ENCODE assay signal across 37 cellular contexts in the genomic region with DNA sequence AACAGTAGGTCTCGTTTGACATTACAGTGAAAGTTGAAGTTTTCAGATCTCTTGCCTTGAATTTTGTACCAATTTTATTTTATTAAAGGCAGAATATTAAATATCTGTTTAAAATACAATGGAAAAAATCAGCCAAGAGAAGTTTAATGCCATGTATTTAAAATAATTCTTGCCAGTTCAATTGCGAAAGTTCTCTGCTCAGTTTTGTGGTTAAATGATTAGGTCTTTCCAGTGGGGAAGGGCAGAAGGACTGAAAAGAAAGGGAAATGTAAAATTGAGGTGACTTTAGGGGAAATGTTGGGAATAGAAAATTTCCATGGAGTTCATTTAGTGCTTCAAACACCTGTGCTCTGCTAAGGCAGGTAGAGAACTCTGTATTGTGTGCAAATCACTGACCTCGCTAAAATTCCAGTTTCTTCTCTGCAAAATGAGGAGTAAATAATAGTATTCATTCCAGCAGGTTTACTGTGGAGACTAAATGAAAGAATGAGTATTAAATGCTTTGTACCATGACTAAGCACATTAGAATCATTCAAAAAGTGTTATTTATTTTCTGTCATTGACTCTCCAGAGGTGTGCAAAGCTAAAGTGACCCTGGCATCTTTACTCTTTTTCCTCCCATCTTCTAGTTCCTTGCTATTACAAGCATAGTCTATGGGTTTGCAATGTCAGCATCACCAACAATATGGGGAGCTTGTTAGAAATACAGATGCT.
DNase-seq lines count a peak whose midpoint lies in the region; ATAC-seq, FAIRE-seq and TF ChIP-seq lines count a peak whose summit lies in the region.
"Had no signal": no experiment of that assay in that cellular context is flagged by ENCODE, and none has a peak within 500 bp of the region (broad histone marks: within the 10 kb centered on the region; RNA-seq: fewer than 3 reads in every experiment).

No MANE protein-coding gene starts in this region.

- TF ChIP-seq RAD21 in A549 (conservative IDR thresholded peaks at IDR 0.05 in 1 of 2, IDR thresholded peaks at IDR 0.05 in 1 of 2) = no peak

- no peaks in the 10 kb centered on the region for H3K79me2 ChIP-seq in GM23248 (ENCODE audit: insufficient read depth)

- H3K9me2 ChIP-seq in GM23248 (ENCODE audit: insufficient read depth) = no peaks in the 10 kb centered on the region

- H2AFZ ChIP-seq in GM23248 = no peak overlapping the region

- no peak for TF ChIP-seq CTCF in A549 (IDR thresholded peaks at IDR 0.05)
- no peak for TF ChIP-seq CTCF in fibroblast of pulmonary artery (IDR thresholded peaks at IDR 0.05; ENCODE audit: low read length, missing control alignments)
- no peak for TF ChIP-seq CTCF in pancreas (IDR thresholded peaks at IDR 0.05)

- no peak for TF ChIP-seq POLR2A in A549 (IDR thresholded peaks at IDR 0.05; ENCODE audit: low read length)
- TF ChIP-seq POLR2A in GM12892 (IDR thresholded peaks at IDR 0.05; ENCODE audit: low read depth, low read length) = no peak

- H3K4me2 ChIP-seq in A549 = no peak overlapping the region
- peak overlapping the region; percentile 66 for H3K4me2 ChIP-seq in GM23248 (ENCODE audit: unreplicated experiment)
- H3K4me2 ChIP-seq: BLaER1 had no signal

- FAIRE-seq in A549 (lab: Jason Lieb, UNC) (no peak), GM12892 (lab: Jason Lieb, UNC) (no peak), pancreas (lab: Jason Lieb, UNC) (no peak)
- FAIRE-seq: A204.1, frontal cortex had no signal

- POLR2A ChIA-PET in A549 (lab: Yijun Ruan, JAX) = no interaction called here

- H3F3A ChIP-seq in GM23248 (ENCODE audit: insufficient read depth) = peaks cover 11% of the 10 kb centered on the region; the same call in 1 of the 2 replicates

- H3K27me3 ChIP-seq in GM23248 (replicated peaks; ENCODE audit: insufficient read depth) = no peaks in the 10 kb centered on the region
- H3K27me3 ChIP-seq in adipocyte (replicated peaks; ENCODE audit: control insufficient read depth, insufficient read depth, low read length) = no peaks in the 10 kb centered on the region
- H3K27me3 ChIP-seq in pancreas = no peaks in the 10 kb centered on the region
- H3K27me3 ChIP-seq: BLaER1, cardiac muscle cell, heart right ventricle, uterus had no signal

- WGBS in A549 (ENCODE audit: missing lambda C conversion rate) = 78% methylated on average over 3 of the region's 3 CpGs
- 77 to 81% methylated on average over 3 of the region's 3 CpGs for WGBS in GM23248 (ENCODE audit: low coverage in 1 of 2, low lambda C conversion rate in 2 of 2, missing lambda C conversion rate in 2 of 2), 2 experiments
- 77 to 96% methylated on average over 3 of the region's 3 CpGs for WGBS in pancreas, 2 donors

- no peak overlapping the region for H3K9ac ChIP-seq in GM23248
- no peak overlapping the region for H3K9ac ChIP-seq in adipocyte (ENCODE audit: low read length)
- H3K9ac ChIP-seq: BLaER1 had no signal

- H3K4me3 ChIP-seq in A549 (no peak overlapping the region), GM23248 (no peak overlapping the region), adipocyte (ENCODE audit: low read length) (no peak overlapping the region), fibroblast of pulmonary artery (replicated peaks; ENCODE audit: low read depth, low read length) (no peak overlapping the region), pancreas (no peak overlapping the region)
- H3K4me3 ChIP-seq: BLaER1, cardiac muscle cell, coronary artery, heart right ventricle, lower lobe of right lung, uterus had no signal

- no peaks in the 10 kb centered on the region for H3K36me3 ChIP-seq in GM23248 (ENCODE audit: low read depth)
- no peaks in the 10 kb centered on the region for H3K36me3 ChIP-seq in adipocyte (ENCODE audit: control insufficient read depth, insufficient read depth, low read length, severe bottlenecking)
- no peaks in the 10 kb centered on the region for H3K36me3 ChIP-seq in pancreas
- H3K36me3 ChIP-seq: BLaER1, cardiac muscle cell, heart right ventricle, lower lobe of right lung, uterus, WERI-Rb-1 had no signal

- no peaks in the 10 kb centered on the region for H4K20me1 ChIP-seq in GM23248 (ENCODE audit: insufficient read depth)
- H4K20me1 ChIP-seq: BLaER1 had no signal

- H3K27ac ChIP-seq in A549 (no peak overlapping the region), GM23248 (0 out of 2 replicates have a peak overlapping the region, but pooled peaks have one; percentile 5), pancreas (no peak overlapping the region)
- H3K27ac ChIP-seq: BLaER1, cardiac muscle cell, coronary artery, heart right ventricle, lower lobe of right lung, uterus, WERI-Rb-1 had no signal

- H3K4me1 ChIP-seq in A549 (0 out of 3 replicates have a peak, but pooled peaks cover 6% of the 10 kb centered on the region), GM23248 (ENCODE audit: insufficient read depth) (peaks cover 11% of the 10 kb centered on the region), adipocyte (ENCODE audit: control insufficient read depth, insufficient read depth, low read length) (peaks cover 26% of the 10 kb centered on the region), pancreas (no peaks in the 10 kb centered on the region)
- H3K4me1 ChIP-seq: BLaER1, lower lobe of right lung, uterus had no signal

- no peak for ATAC-seq in A549
- ATAC-seq in GM21619 (IDR thresholded peaks at IDR 0.05; ENCODE audit: unreplicated experiment) = no peak
- ATAC-seq in pancreas = no peak
- no peak for ATAC-seq in left colon
- ATAC-seq: heart right ventricle; lower lobe of right lung; natural killer cell treated with Interleukin-12 subunit alpha and Interleukin-12 subunit beta and Interleukin-15 and Interleukin-18, amount 100 ng/mL, for 72 hours; Panc1; stimulated activated naive CD8-positive, alpha-beta T cell treated with anti-CD3 and anti-CD28 coated beads, Interleukin-15, amount 100 ng/mL, for 72 hours had no signal

- intact Hi-C loops in pancreas (cut with DNase I) = no loop called here
- intact Hi-C loops in left colon (cut with DNase I, micrococcal nuclease) = no loop called here

- TF ChIP-seq EP300 in A549 (IDR thresholded peaks at IDR 0.05) = no peak

- CTCF ChIA-PET in A549 (lab: Yijun Ruan, JAX) = no interaction called here

- in situ Hi-C loops in GM23248 (cut with MboI) = no loop called here

- H3K9me3 ChIP-seq in A549 (no peaks in the 10 kb centered on the region; the same call in 2 of the 3 replicates), GM23248 (ENCODE audit: low read depth) (no peaks in the 10 kb centered on the region), adipocyte (ENCODE audit: control insufficient read depth, low read length) (peaks cover 5% of the 10 kb centered on the region), pancreas (no peaks in the 10 kb centered on the region)

- DNase-seq in A549 (ENCODE audit: low read depth in 1 of 2, low spot score in 1 of 2) = no peak
- DNase-seq in GM23248 = peak; percentile 62
- peak; percentile 50 for DNase-seq in adipocyte (ENCODE audit: low read depth)
- peak; percentile 42 for DNase-seq in fibroblast of pulmonary artery (ENCODE audit: low read depth)
- DNase-seq in GM12892 (ENCODE audit: insufficient read length) = no peak
- no peak for DNase-seq in pancreas
- DNase-seq in left colon = no peak
- DNase-seq: activated CD4-positive, alpha-beta T cell treated with anti-CD3 and anti-CD28 coated beads for 4 hours; activated naive CD4-positive, alpha-beta T cell treated with anti-CD3 and anti-CD28 coated beads, Interleukin-2, amount 50 U/mL, for 16 hours; anterior cingulate cortex; DMS 273 treated with DMSO at 0.1 percent for 48 hours; effector CD8-positive, alpha-beta T cell; EL; heart right ventricle; KBM-7; kidney glomerular epithelial cell; lower lobe of right lung; NCI-H146; NCI-H2107; NCI-H345; NCI-H748 treated with DMSO at 0.1 percent for 48 hours; occipital lobe; SHP77; stimulated activated CD4-positive, alpha-beta T cell treated with anti-CD3 and anti-CD28 coated beads, Interleukin-1b, Interleukin-23, amount 100 ng/mL, for 48 hours; stimulated activated naive CD8-positive, alpha-beta T cell treated with anti-CD3 and anti-CD28 coated beads, Interleukin-15, amount 100 ng/mL, for 72 hours; SW 1271; T-helper 9 cell; uterus; WERI-Rb-1 had no signal

TF ChIP-seq in A549, 52 proteins besides CTCF, POLR2A, EP300 and RAD21:
- peak; percentile 51 for TF ChIP-seq MAFK (IDR thresholded peaks at IDR 0.05; ENCODE audit: partially characterized antibody)
- no peak for TF ChIP-seq ZSCAN20 (CRISPR knock-in tag; IDR thresholded peaks at IDR 0.05)
TF ChIP-seq in A549: peak in this region for 1.

Comparison
In these comparisons a context has a peak if more than half of its experiments do, and no peak if none do; other contexts are left out.
1. DNase-seq: peak in GM23248 (single experiment), adipocyte (single experiment) and fibroblast of pulmonary artery (single experiment); none in A549 (0 of 2), GM12892 (single experiment), pancreas (0 of 6) and left colon (0 of 2).